In genomic region chr1:207336559-207337467, GRCh38 we compare ENCODE assay signal across 10 cellular contexts. TPM values are rescaled to one million over a fixed set of nuclear protein-coding genes. Genes with fewer than 3 reads are reported as not detected.
DNase-seq lines count a peak whose midpoint lies in the region; ATAC-seq and TF ChIP-seq lines count a peak whose summit lies in the region.
"Had no signal": no experiment of that assay in that cellular context is flagged by ENCODE, and none has a peak within 500 bp of the region (broad histone marks: within the 10 kb centered on the region; RNA-seq: fewer than 3 reads in every experiment).

No MANE protein-coding gene starts in this region.

- H2AFZ ChIP-seq in osteoblast (ENCODE audit: low read length), result no peak overlapping the region
- H2AFZ ChIP-seq: parathyroid adenoma had no signal

- peak overlapping the region in 1 of 4 donors; percentile 18 for H3K27ac ChIP-seq in body of pancreas
- no peak overlapping the region for H3K27ac ChIP-seq in osteoblast (ENCODE audit: low read depth, low read length)
- H3K27ac ChIP-seq: 22Rv1, parathyroid adenoma had no signal

- no peaks in the 10 kb centered on the region for H3K27me3 ChIP-seq in body of pancreas
- no peaks in the 10 kb centered on the region for H3K27me3 ChIP-seq in osteoblast (ENCODE audit: insufficient read depth, low read length)

- no peak for TF ChIP-seq POLR2A in NB4 (IDR thresholded peaks at IDR 0.05; ENCODE audit: extremely low read depth, insufficient read length)
- TF ChIP-seq POLR2A in body of pancreas (IDR thresholded peaks at IDR 0.05), result no peak

- no peaks in the 10 kb centered on the region for H3K79me2 ChIP-seq in osteoblast (ENCODE audit: insufficient read depth, low read length)
- H3K79me2 ChIP-seq: parathyroid adenoma had no signal

- H3K4me1 ChIP-seq in body of pancreas, result no peaks in the 10 kb centered on the region
- no peaks in the 10 kb centered on the region for H3K4me1 ChIP-seq in osteoblast (ENCODE audit: insufficient read depth, low read length)
- H3K4me1 ChIP-seq: parathyroid adenoma had no signal

- no peak overlapping the region for H3K4me2 ChIP-seq in osteoblast (ENCODE audit: insufficient read depth, low read length)

- intact Hi-C loops in body of pancreas (cut with DNase I), result no loop called here

- peak; percentile 61 for ATAC-seq in HG02571 (IDR thresholded peaks at IDR 0.05; ENCODE audit: unreplicated experiment)
- ATAC-seq in body of pancreas, result peak; percentile 21

- TF ChIP-seq CTCF in NB4 (IDR thresholded peaks at IDR 0.05; ENCODE audit: low read depth, low read length) (no peak), body of pancreas (IDR thresholded peaks at IDR 0.05) (no peak), osteoblast (IDR thresholded peaks at IDR 0.05; ENCODE audit: extremely low read depth, low read depth, low read length) (no peak)

- H3K9me3 ChIP-seq in body of pancreas, result no peaks in the 10 kb centered on the region
- H3K9me3 ChIP-seq in osteoblast (ENCODE audit: low read depth, low read length), result no peaks in the 10 kb centered on the region

- no peak overlapping the region for H3K4me3 ChIP-seq in NB4 (ENCODE audit: low read depth, low read length)
- no peak overlapping the region for H3K4me3 ChIP-seq in body of pancreas
- no peak overlapping the region for H3K4me3 ChIP-seq in osteoblast (ENCODE audit: insufficient read depth, low read length)

- WGBS in body of pancreas, 2 donors, result 55 to 65% methylated on average over 3 of the region's 3 CpGs

- H4K20me1 ChIP-seq in osteoblast (ENCODE audit: insufficient read depth, low read length), result no peaks in the 10 kb centered on the region

- peaks cover 0 to 3% of the 10 kb centered on the region in 2 donors for H3K36me3 ChIP-seq in body of pancreas (replicated peaks in 1 of 2; ENCODE audit: insufficient read depth in 1 of 2, low read depth in 2 of 2)
- H3K36me3 ChIP-seq in osteoblast (ENCODE audit: insufficient read depth, low read length), result no peaks in the 10 kb centered on the region

- peak; percentile 8 for DNase-seq in NCI-H1105 treated with DMSO at 0.1 percent for 48 hours (lab: John Stamatoyannopoulos, UW)
- no peak for DNase-seq in NCI-H1105 (lab: John Stamatoyannopoulos, UW)
- peak; percentile 15 for DNase-seq in NB4 (ENCODE audit: low read depth)
- no peak for DNase-seq in body of pancreas
- peak; percentile 49 for DNase-seq in stimulated activated CD4-positive, alpha-beta T cell treated with anti-CD3 and anti-CD28 coated beads, Interleukin-4, amount 100 ng/mL, for 24 hours
- DNase-seq in GM19240 (ENCODE audit: insufficient read length, low spot score), result no peak
- no peak for DNase-seq in osteoblast (ENCODE audit: insufficient read length, low spot score, missing footprints)

RNA-seq across cellular contexts. Expression of gene CD55, which starts 15.3 kb away (rescaled TPM):
- 10 to 100 TPM; 27.0 to 29.8 TPM for total RNA-seq in body of pancreas
- 5.6 and 9.0 TPM in 2 replicates for total RNA-seq in osteoblast

Comparison
In these comparisons a context has a peak if more than half of its experiments do, and no peak if none do; other contexts are left out.
1. DNase-seq: peak in NCI-H1105 treated with DMSO at 0.1 percent for 48 hours (single experiment), NB4 (single experiment) and stimulated activated CD4-positive, alpha-beta T cell treated with anti-CD3 and anti-CD28 coated beads, Interleukin-4, amount 100 ng/mL, for 24 hours (single experiment); none in NCI-H1105 (single experiment), body of pancreas (0 of 4), GM19240 (single experiment) and osteoblast (single experiment).